10 cellular contexts compared by ENCODE assay signal in the genomic region with DNA sequence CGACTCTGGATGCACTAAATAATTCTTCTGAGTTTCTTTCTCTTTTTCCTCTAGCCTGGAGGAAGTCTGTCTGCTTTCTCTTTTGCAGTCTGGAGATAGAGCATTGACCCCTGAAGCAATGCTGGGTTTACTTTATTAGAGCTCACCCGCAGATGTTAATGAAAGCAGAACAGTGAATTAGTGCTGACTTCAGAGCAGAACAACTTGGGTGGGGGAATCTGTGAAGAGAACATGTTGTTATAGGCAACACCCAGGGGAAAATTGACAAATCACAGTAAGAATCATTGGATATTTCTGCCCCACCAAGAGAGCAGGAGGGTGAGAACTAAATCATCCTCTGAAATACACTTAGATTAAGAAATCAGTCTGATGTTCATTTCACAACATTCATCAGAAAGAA.
A peak's percentile ranks its signal among the peaks of the same experiment; 100 is the strongest.
DNase-seq lines count a peak whose midpoint lies in the region; TF ChIP-seq lines count a peak whose summit lies in the region.
"Had no signal": no experiment of that assay in that cellular context is flagged by ENCODE, and none has a peak within 500 bp of the region (broad histone marks: within the 10 kb centered on the region; RNA-seq: fewer than 3 reads in every experiment).

No MANE protein-coding gene starts in this region.

- no peaks in the 10 kb centered on the region for H3K9me3 ChIP-seq in parathyroid adenoma (ENCODE audit: control insufficient read depth, low read length)

- H3K4me2 ChIP-seq in parathyroid adenoma (ENCODE audit: low read length): peak overlapping the region; percentile 51

- H3K4me3 ChIP-seq in parathyroid adenoma (ENCODE audit: low read depth, low read length): peak overlapping the region; percentile 8

- H3K9ac ChIP-seq in parathyroid adenoma: no peak overlapping the region

- peak; percentile 13 for DNase-seq in GM10266 (ENCODE audit: extremely low spot score)
- DNase-seq in LHCN-M2 (ENCODE audit: low read depth): peak; percentile 41
- DNase-seq in fibroblast of the conjunctiva (ENCODE audit: low read depth): peak; percentile 70
- no peak for DNase-seq in CD1c-positive myeloid dendritic cell (ENCODE audit: extremely low spot score)
- DNase-seq in NCI-H146 treated with DMSO at 0.1 percent for 48 hours (lab: John Stamatoyannopoulos, UW; ENCODE audit: unreplicated experiment): no peak
- DNase-seq in NCI-H69 (lab: John Stamatoyannopoulos, UW): no peak
- DNase-seq in NCI-H1092 treated with DMSO at 0.1 percent for 48 hours (lab: John Stamatoyannopoulos, UW): no peak
- DNase-seq: activated CD4-positive, alpha-beta T cell treated with anti-CD3 and anti-CD28 coated beads, Interleukin-2, amount 10 ng/mL, durations not matched to agents 7 days and 5 days; stimulated activated CD8-positive, alpha-beta memory T cell treated with anti-CD3 and anti-CD28 coated beads, Interleukin-4, amount 100 ng/mL, for 48 hours had no signal

- H3K36me3 ChIP-seq in parathyroid adenoma (ENCODE audit: control insufficient read depth, insufficient read depth, low read length): no peaks in the 10 kb centered on the region

- peak overlapping the region; percentile 53 for H3K27ac ChIP-seq in parathyroid adenoma

- H3K4me1 ChIP-seq in parathyroid adenoma: peaks cover 20% of the 10 kb centered on the region

- H3K27me3 ChIP-seq in parathyroid adenoma (ENCODE audit: control insufficient read depth, insufficient read depth, low read length): no peaks in the 10 kb centered on the region

- H2AFZ ChIP-seq in parathyroid adenoma: peak overlapping the region; percentile 54

- H3K79me2 ChIP-seq in parathyroid adenoma: peaks cover 15% of the 10 kb centered on the region

- TF ChIP-seq CTCF in GM10266 (IDR thresholded peaks at IDR 0.05; ENCODE audit: control insufficient read depth, insufficient read depth, low read depth, missing control alignments) (no peak), parathyroid adenoma (IDR thresholded peaks at IDR 0.05) (no peak)

Comparison
In these comparisons a context has a peak if more than half of its experiments do, and no peak if none do; other contexts are left out.
1. DNase-seq: peak in GM10266 (single experiment), LHCN-M2 (single experiment) and fibroblast of the conjunctiva (single experiment); none in CD1c-positive myeloid dendritic cell (single experiment), NCI-H146 treated with DMSO at 0.1 percent for 48 hours (single experiment), NCI-H69 (single experiment) and NCI-H1092 treated with DMSO at 0.1 percent for 48 hours (single experiment).